ENCODE assay signal across 1 cellular context in the genomic region with DNA sequence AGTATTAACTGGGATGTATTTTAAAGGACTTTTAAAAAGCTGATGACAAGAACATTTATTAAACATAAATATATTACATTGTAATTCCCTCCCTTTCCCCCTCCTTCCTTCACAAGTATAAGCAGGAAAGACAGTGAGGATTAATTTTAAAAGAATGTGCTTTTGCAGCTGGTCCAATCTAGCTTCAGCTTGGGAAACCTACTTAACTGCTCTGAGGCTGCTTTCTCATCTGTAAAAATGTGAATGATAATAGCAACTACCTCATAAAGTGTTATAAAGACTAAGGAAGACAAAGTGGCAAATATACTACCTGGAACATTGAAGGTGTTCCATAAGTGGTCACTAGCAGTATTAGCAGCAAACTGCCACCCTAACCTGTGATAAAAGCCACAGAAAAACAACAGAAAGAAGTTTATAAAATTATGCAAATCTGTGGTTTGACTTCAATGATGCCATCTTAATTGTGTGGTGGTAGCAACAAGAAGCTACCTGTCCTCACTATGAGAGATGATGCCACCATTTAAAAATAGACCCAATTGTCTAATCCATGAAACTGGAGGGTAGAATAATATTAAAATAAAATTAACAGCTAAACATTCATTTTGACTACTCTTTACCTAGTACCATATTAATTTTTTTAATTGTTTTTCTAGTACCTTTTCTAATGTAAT.
TF ChIP-seq lines count a peak whose summit lies in the region.

No MANE protein-coding gene starts in this region.

TF ChIP-seq in IMR-90, 13 proteins besides CTCF, POLR2A, EP300 and RAD21 (continued from another document):
- TF ChIP-seq, protein P1, sequence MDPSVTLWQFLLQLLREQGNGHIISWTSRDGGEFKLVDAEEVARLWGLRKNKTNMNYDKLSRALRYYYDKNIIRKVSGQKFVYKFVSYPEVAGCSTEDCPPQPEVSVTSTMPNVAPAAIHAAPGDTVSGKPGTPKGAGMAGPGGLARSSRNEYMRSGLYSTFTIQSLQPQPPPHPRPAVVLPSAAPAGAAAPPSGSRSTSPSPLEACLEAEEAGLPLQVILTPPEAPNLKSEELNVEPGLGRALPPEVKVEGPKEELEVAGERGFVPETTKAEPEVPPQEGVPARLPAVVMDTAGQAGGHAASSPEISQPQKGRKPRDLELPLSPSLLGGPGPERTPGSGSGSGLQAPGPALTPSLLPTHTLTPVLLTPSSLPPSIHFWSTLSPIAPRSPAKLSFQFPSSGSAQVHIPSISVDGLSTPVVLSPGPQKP (IDR thresholded peaks at IDR 0.05; ENCODE audit: borderline replicate concordance, low read depth, low read length), result no peak
- TF ChIP-seq CEBPB (IDR thresholded peaks at IDR 0.05; ENCODE audit: low read depth, low read length), result no peak
- TF ChIP-seq MAZ (IDR thresholded peaks at IDR 0.05; ENCODE audit: borderline replicate concordance, low read depth, low read length), result no peak
- TF ChIP-seq FOS (IDR thresholded peaks at IDR 0.05; ENCODE audit: low read depth, low read length), result no peak
